Comparison of ENCODE assay signal across 17 cellular contexts in genomic region chr20:34220581-34220980, GRCh38. TPM values are rescaled to one million over a fixed set of nuclear protein-coding genes. Genes with fewer than 3 reads are reported as not detected.
DNase-seq lines count a peak whose midpoint lies in the region; ATAC-seq and TF ChIP-seq lines count a peak whose summit lies in the region.
"Had no signal": no experiment of that assay in that cellular context is flagged by ENCODE, and none has a peak within 500 bp of the region (broad histone marks: within the 10 kb centered on the region; RNA-seq: fewer than 3 reads in every experiment).

No MANE protein-coding gene starts in this region.

- H3K9me3 ChIP-seq in mammary epithelial cell (replicated peaks; ENCODE audit: insufficient read depth, low read length) (no peaks in the 10 kb centered on the region), lower lobe of right lung (no peaks in the 10 kb centered on the region)
- H3K9me3 ChIP-seq: BE2C, MG63 had no signal

- H3K27ac ChIP-seq in mammary epithelial cell (ENCODE audit: insufficient read depth, low read depth, low read length) (no peak overlapping the region), lower lobe of right lung (no peak overlapping the region)

- no peak overlapping the region for H3K4me2 ChIP-seq in mammary epithelial cell (ENCODE audit: insufficient read depth, low read depth, low read length)

- 73% methylated on average over 4 of the region's 5 CpGs for WGBS in mammary epithelial cell (ENCODE audit: low coverage, missing lambda C conversion rate)

- no peak overlapping the region for H3K9ac ChIP-seq in mammary epithelial cell (ENCODE audit: insufficient read depth, low read length)

- no peaks in the 10 kb centered on the region for H3K27me3 ChIP-seq in mammary epithelial cell (ENCODE audit: insufficient read depth, low read length)
- no peaks in the 10 kb centered on the region for H3K27me3 ChIP-seq in lower lobe of right lung (ENCODE audit: low read depth)
- H3K27me3 ChIP-seq: BE2C, MG63 had no signal

- dilution Hi-C loops in mammary epithelial cell (cut with HindIII; ENCODE audit: low sequenced_read_pairs): no loop called here

- peak; percentile 63 for DNase-seq in COLO829 (ENCODE audit: low spot score)
- peak; percentile 55 for DNase-seq in MV-4-11 (lab: John Stamatoyannopoulos, UW)
- peak; percentile 41 for DNase-seq in mammary epithelial cell
- DNase-seq in lung microvascular endothelial cell (ENCODE audit: low read depth in 2 of 2): peak; percentile 81 to 86
- DNase-seq in NAMALWA (ENCODE audit: low spot score): no peak
- no peak for DNase-seq in lower lobe of right lung
- DNase-seq in NCI-H1694 (lab: John Stamatoyannopoulos, UW): no peak
- DNase-seq: activated T-cell treated with anti-CD3 and anti-CD28 coated beads, Interleukin-2, amount 50 U/mL, for 4 hours; amygdala; BE2C; MG63; NCI-H524 treated with DMSO at 0.1 percent for 48 hours; SHP77 treated with DMSO at 0.1 percent for 48 hours; stimulated activated CD8-positive, alpha-beta memory T cell treated with anti-CD3 and anti-CD28 coated beads, Interleukin-4, amount 100 ng/mL, for 48 hours had no signal

- H3K4me3 ChIP-seq in mammary epithelial cell (replicated peaks in 1 of 3; ENCODE audit: insufficient read depth in 1 of 3, low read depth in 2 of 3, low read length in 3 of 3) (no peak overlapping the region), lower lobe of right lung (no peak overlapping the region)
- H3K4me3 ChIP-seq: MG63 had no signal

- CTCF ChIA-PET in mammary epithelial cell (lab: Charles Lee; ENCODE audit: low non-redundant PET): no interaction called here

- intact Hi-C loops in mammary epithelial cell (cut with micrococcal nuclease) (no loop called here), lower lobe of right lung (cut with DNase I) (no loop called here)

- no peaks in the 10 kb centered on the region for H3K79me2 ChIP-seq in mammary epithelial cell (ENCODE audit: insufficient read depth, low read length)

- ATAC-seq in GM18870 (IDR thresholded peaks at IDR 0.05; ENCODE audit: unreplicated experiment): no peak
- no peak for ATAC-seq in lower lobe of right lung
- ATAC-seq: activated T-cell treated with anti-CD3 and anti-CD28 coated beads, Interleukin-2, amount 50 U/mL, for 4 hours; WTC11 had no signal

- H3K36me3 ChIP-seq in mammary epithelial cell (ENCODE audit: insufficient read depth, low read length) (no peaks in the 10 kb centered on the region), lower lobe of right lung (no peaks in the 10 kb centered on the region)
- H3K36me3 ChIP-seq: BE2C, MG63 had no signal

- no peak overlapping the region for H2AFZ ChIP-seq in mammary epithelial cell (ENCODE audit: low read depth, low read length)

- BruUV-seq in mammary epithelial cell (replicated peaks; lab: Mats Ljungman, UMichigan): no TSS peak

- TF ChIP-seq CTCF in mammary epithelial cell (conservative IDR thresholded peaks at IDR 0.05 in 1 of 2, IDR thresholded peaks at IDR 0.05 in 1 of 2; ENCODE audit: extremely low read depth in 1 of 2, insufficient read depth in 1 of 2, low read depth in 1 of 2, low read length in 2 of 2) (no peak), lower lobe of right lung (IDR thresholded peaks at IDR 0.05) (no peak)

- in situ Hi-C loops in mammary epithelial cell (cut with MboI; ENCODE audit: low sequenced_read_pairs in 2 of 2): no loop called here

- no peaks in the 10 kb centered on the region for H4K20me1 ChIP-seq in mammary epithelial cell (ENCODE audit: insufficient read depth, low read length)

- no peaks in the 10 kb centered on the region for H3K4me1 ChIP-seq in mammary epithelial cell (ENCODE audit: insufficient read depth, low read length)
- H3K4me1 ChIP-seq in lower lobe of right lung: peaks cover 3% of the 10 kb centered on the region

RNA-seq across cellular contexts. Expression of gene ASIP, which starts 20.6 kb away (rescaled TPM):
- total RNA-seq in mammary epithelial cell (not detected), lung microvascular endothelial cell (not detected in 2 replicates), lower lobe of right lung (not detected)
- not detected for polyA plus RNA-seq in mammary epithelial cell
- polyA minus RNA-seq in mammary epithelial cell: not detected
- total RNA-seq: activated T-cell treated with anti-CD3 and anti-CD28 coated beads, Interleukin-2, amount 50 U/mL, for 4 hours; myocyte; WTC11 had no signal

Comparison
In these comparisons a context has a peak if more than half of its experiments do, and no peak if none do; other contexts are left out.
1. DNase-seq: peak in COLO829 (single experiment), MV-4-11 (single experiment), mammary epithelial cell (single experiment) and lung microvascular endothelial cell (2 of 2); none in NAMALWA (single experiment), lower lobe of right lung (single experiment) and NCI-H1694 (single experiment).